ENCODE assay signal across 18 cellular contexts in the genomic region with DNA sequence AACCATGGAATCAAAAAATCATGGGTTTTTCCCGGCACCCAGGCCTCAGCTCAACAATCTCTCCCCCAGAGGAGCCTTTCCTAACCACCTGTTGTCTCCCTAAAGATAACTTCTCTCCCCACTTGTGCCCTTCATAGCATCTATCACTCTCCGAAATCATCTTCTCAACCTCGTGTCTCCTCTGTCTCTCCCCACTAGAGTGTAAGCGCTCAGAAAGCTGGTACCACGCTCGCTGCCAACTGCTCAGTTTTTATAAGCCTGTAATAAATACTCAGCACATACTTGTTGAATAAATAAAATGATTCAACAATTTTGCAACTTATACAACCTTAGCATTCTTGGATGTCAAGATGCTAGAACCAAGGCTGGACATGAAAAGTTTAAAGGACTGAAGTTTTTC.
DNase-seq lines count a peak whose midpoint lies in the region; ATAC-seq and TF ChIP-seq lines count a peak whose summit lies in the region.
"Had no signal": no experiment of that assay in that cellular context is flagged by ENCODE, and none has a peak within 500 bp of the region (broad histone marks: within the 10 kb centered on the region; RNA-seq: fewer than 3 reads in every experiment).

No MANE protein-coding gene starts in this region.

- no peaks in the 10 kb centered on the region for H3F3A ChIP-seq in PC-3 (ENCODE audit: low read length, unreplicated experiment)

- in situ Hi-C loops in gastrocnemius medialis (cut with MboI; ENCODE audit: low sequenced_read_pairs in 4 of 4), result no loop called here

- TF ChIP-seq CTCF in HEK293 (tag by site-specific recombination; IDR thresholded peaks at IDR 0.05) (no peak), PC-3 (conservative IDR thresholded peaks at IDR 0.05; ENCODE audit: low read depth, low read length) (no peak), prostate gland (IDR thresholded peaks at IDR 0.05) (no peak), gastrocnemius medialis (IDR thresholded peaks at IDR 0.05 in 4 of 5, conservative IDR thresholded peaks at IDR 0.05 in 1 of 5) (no peak), tibial nerve (IDR thresholded peaks at IDR 0.05) (no peak)

- DNase-seq in PC-3 (peak; percentile 8), prostate gland (ENCODE audit: low spot score) (peak; percentile 80), gastrocnemius medialis (no peak), tibial nerve (ENCODE audit: low spot score in 2 of 2) (no peak)
- DNase-seq in activated CD4-positive, alpha-beta T cell treated with anti-CD3 and anti-CD28 coated beads for 36 hours, result no peak
- DNase-seq: CD4-positive, CD25-positive, alpha-beta regulatory T cell; CD8-positive, alpha-beta memory T cell; DMS 273 treated with DMSO at 0.1 percent for 48 hours; DMS79; EL; GDM1; GM23248; H7; HCEC 1CT had no signal

- no peaks in the 10 kb centered on the region for H3K79me2 ChIP-seq in PC-3 (ENCODE audit: low read length)

- no peaks in the 10 kb centered on the region for H3K4me1 ChIP-seq in HEK293 (ENCODE audit: control insufficient read depth, insufficient read depth, low read length)
- no peaks in the 10 kb centered on the region for H3K4me1 ChIP-seq in PC-3 (ENCODE audit: insufficient read depth, low read length)
- no peaks in the 10 kb centered on the region for H3K4me1 ChIP-seq in prostate gland (replicated peaks)
- no peaks in the 10 kb centered on the region for H3K4me1 ChIP-seq in gastrocnemius medialis
- H3K4me1 ChIP-seq in tibial nerve, result no peaks in the 10 kb centered on the region

- CTCF ChIA-PET in HEK293 (lab: Yijun Ruan, JAX), result interaction anchor here (2.2 kb wide), 1 partner anchor 10 kb away, joined by 19 read pairs; no protein-coding TSS in a partner anchor
- CTCF ChIA-PET in PC-3 (lab: Charles Lee), result no interaction called here
- CTCF ChIA-PET in activated CD4-positive, alpha-beta T cell treated with anti-CD3 and anti-CD28 coated beads for 36 hours (lab: Charles Lee), result interaction anchor here (0.7 to 1.3 kb wide), 2 partner anchors 12 to 27 kb away, joined by 3 read pairs; no protein-coding TSS in a partner anchor

- H3K4me3 ChIP-seq in HEK293 (ENCODE audit: low read depth, low read length) (no peak overlapping the region), PC-3 (ENCODE audit: low read length) (no peak overlapping the region), prostate gland (no peak overlapping the region), gastrocnemius medialis (no peak overlapping the region), tibial nerve (no peak overlapping the region)
- H3K4me3 ChIP-seq: BLaER1, GM12878, GM23248 had no signal

- H3K9me2 ChIP-seq in PC-3 (replicated peaks; ENCODE audit: low read length), result no peaks in the 10 kb centered on the region

- POLR2A ChIA-PET in HEK293 (lab: Yijun Ruan, JAX) (no interaction called here), PC-3 (lab: Charles Lee; ENCODE audit: unreplicated experiment) (no interaction called here)
- POLR2A ChIA-PET in activated CD4-positive, alpha-beta T cell treated with anti-CD3 and anti-CD28 coated beads for 36 hours (lab: Charles Lee), result no interaction called here

- no peak overlapping the region for H3K27ac Mint-ChIP-seq in activated CD4-positive, alpha-beta T cell treated with anti-CD3 and anti-CD28 coated beads for 36 hours
- H3K27ac Mint-ChIP-seq: B cell; CD4-positive, CD25-positive, alpha-beta regulatory T cell had no signal

- H3K4me1 Mint-ChIP-seq in activated CD4-positive, alpha-beta T cell treated with anti-CD3 and anti-CD28 coated beads for 36 hours, result no peaks in the 10 kb centered on the region
- H3K4me1 Mint-ChIP-seq: B cell; CD4-positive, CD25-positive, alpha-beta regulatory T cell; CD8-positive, alpha-beta memory T cell had no signal

- no peak overlapping the region for H3K4me3 Mint-ChIP-seq in activated CD4-positive, alpha-beta T cell treated with anti-CD3 and anti-CD28 coated beads for 36 hours
- H3K4me3 Mint-ChIP-seq: B cell; CD4-positive, CD25-positive, alpha-beta regulatory T cell; CD8-positive, alpha-beta memory T cell had no signal

- TF ChIP-seq POLR2A in prostate gland (IDR thresholded peaks at IDR 0.05), result no peak
- no peak for TF ChIP-seq POLR2A in gastrocnemius medialis (IDR thresholded peaks at IDR 0.05)
- TF ChIP-seq POLR2A in tibial nerve (IDR thresholded peaks at IDR 0.05), result no peak

- no peak overlapping the region for H2AFZ ChIP-seq in PC-3 (ENCODE audit: low read length)
- H2AFZ ChIP-seq: GM23248 had no signal

- no peaks in the 10 kb centered on the region for H3K36me3 ChIP-seq in HEK293 (ENCODE audit: control insufficient read depth in 2 of 2, insufficient read depth in 1 of 2, low read length in 2 of 2)
- no peaks in the 10 kb centered on the region for H3K36me3 ChIP-seq in PC-3 (ENCODE audit: low read depth, low read length)
- H3K36me3 ChIP-seq in prostate gland, result no peaks in the 10 kb centered on the region
- H3K36me3 ChIP-seq in gastrocnemius medialis, result no peaks in the 10 kb centered on the region
- no peaks in the 10 kb centered on the region for H3K36me3 ChIP-seq in tibial nerve
- H3K36me3 ChIP-seq: BLaER1 had no signal

- no peaks in the 10 kb centered on the region for H4K20me1 ChIP-seq in PC-3 (ENCODE audit: low read length)
- H4K20me1 ChIP-seq: BLaER1 had no signal

- peaks cover 23% of the 10 kb centered on the region; the same call in 1 of the 2 replicates for H3K27me3 ChIP-seq in PC-3 (ENCODE audit: low read length)
- no peaks in the 10 kb centered on the region for H3K27me3 ChIP-seq in prostate gland (replicated peaks; ENCODE audit: insufficient read depth)
- H3K27me3 ChIP-seq in gastrocnemius medialis, result peaks cover 0 to 8% (median 3%) of the 10 kb centered on the region in 3 donors
- no peaks in the 10 kb centered on the region for H3K27me3 ChIP-seq in tibial nerve
- H3K27me3 ChIP-seq: BLaER1 had no signal

- no peak overlapping the region for H3K9ac ChIP-seq in PC-3 (ENCODE audit: low read length)
- H3K9ac ChIP-seq: BLaER1, GM23248 had no signal

- no peaks in the 10 kb centered on the region for H3K9me3 ChIP-seq in HEK293 (ENCODE audit: control insufficient read depth, insufficient read depth, low read depth, low read length)
- no peaks in the 10 kb centered on the region for H3K9me3 ChIP-seq in PC-3 (ENCODE audit: low read length)
- no peaks in the 10 kb centered on the region for H3K9me3 ChIP-seq in prostate gland
- H3K9me3 ChIP-seq in gastrocnemius medialis, result no peaks in the 10 kb centered on the region
- no peaks in the 10 kb centered on the region for H3K9me3 ChIP-seq in tibial nerve

- no peak for TF ChIP-seq EP300 in tibial nerve (IDR thresholded peaks at IDR 0.05)

- ATAC-seq in PC-3, result no peak
- ATAC-seq in gastrocnemius medialis, result no peak
- ATAC-seq in activated CD4-positive, alpha-beta T cell treated with anti-CD3 and anti-CD28 coated beads for 36 hours, result no peak
- ATAC-seq: GM12878 had no signal

- peaks cover 17% of the 10 kb centered on the region for H3K27me3 Mint-ChIP-seq in activated CD4-positive, alpha-beta T cell treated with anti-CD3 and anti-CD28 coated beads for 36 hours

- 54% methylated on average over 6 of the region's 6 CpGs for WGBS in prostate gland
- WGBS in tibial nerve, 2 donors, result 82 to 91% methylated on average over 6 of the region's 6 CpGs

- H3K27ac ChIP-seq in HEK293 (ENCODE audit: extremely low read depth, low read depth, low read length) (no peak overlapping the region), PC-3 (ENCODE audit: low read length) (no peak overlapping the region), prostate gland (no peak overlapping the region), gastrocnemius medialis (no peak overlapping the region), tibial nerve (no peak overlapping the region)
- H3K27ac ChIP-seq: BLaER1, GM23248 had no signal

- no peaks in the 10 kb centered on the region for H3K36me3 Mint-ChIP-seq in activated CD4-positive, alpha-beta T cell treated with anti-CD3 and anti-CD28 coated beads for 36 hours (ENCODE audit: low read depth)
- H3K36me3 Mint-ChIP-seq: CD4-positive, CD25-positive, alpha-beta regulatory T cell had no signal

- intact Hi-C loops in PC-3 (cut with micrococcal nuclease) (no loop called here), prostate gland (cut with DNase I) (no loop called here), gastrocnemius medialis (cut with DNase I; ENCODE audit: low total_unique reads) (no loop called here)
- intact Hi-C loops in activated CD4-positive, alpha-beta T cell treated with anti-CD3 and anti-CD28 coated beads for 36 hours (cut with DNase I, micrococcal nuclease), result no loop called here

- no peak overlapping the region for H3K4me2 ChIP-seq in PC-3 (ENCODE audit: low read length)
- H3K4me2 ChIP-seq: BLaER1 had no signal

- BruUV-seq in PC-3 (replicated peaks; lab: Mats Ljungman, UMichigan), result no TSS peak

- H3K9me3 Mint-ChIP-seq in activated CD4-positive, alpha-beta T cell treated with anti-CD3 and anti-CD28 coated beads for 36 hours (ENCODE audit: low read depth), result no peaks in the 10 kb centered on the region
- H3K9me3 Mint-ChIP-seq: CD4-positive, CD25-positive, alpha-beta regulatory T cell; CD8-positive, alpha-beta memory T cell had no signal

TF ChIP-seq in HEK293, 187 proteins besides CTCF, POLR2A, EP300 and RAD21 (continues in another document):
- TF ChIP-seq YY2 (tag by site-specific recombination; IDR thresholded peaks at IDR 0.05), result no peak
- TF ChIP-seq ZNF112 (tag by site-specific recombination; IDR thresholded peaks at IDR 0.05), result no peak
- TF ChIP-seq, protein P1, sequence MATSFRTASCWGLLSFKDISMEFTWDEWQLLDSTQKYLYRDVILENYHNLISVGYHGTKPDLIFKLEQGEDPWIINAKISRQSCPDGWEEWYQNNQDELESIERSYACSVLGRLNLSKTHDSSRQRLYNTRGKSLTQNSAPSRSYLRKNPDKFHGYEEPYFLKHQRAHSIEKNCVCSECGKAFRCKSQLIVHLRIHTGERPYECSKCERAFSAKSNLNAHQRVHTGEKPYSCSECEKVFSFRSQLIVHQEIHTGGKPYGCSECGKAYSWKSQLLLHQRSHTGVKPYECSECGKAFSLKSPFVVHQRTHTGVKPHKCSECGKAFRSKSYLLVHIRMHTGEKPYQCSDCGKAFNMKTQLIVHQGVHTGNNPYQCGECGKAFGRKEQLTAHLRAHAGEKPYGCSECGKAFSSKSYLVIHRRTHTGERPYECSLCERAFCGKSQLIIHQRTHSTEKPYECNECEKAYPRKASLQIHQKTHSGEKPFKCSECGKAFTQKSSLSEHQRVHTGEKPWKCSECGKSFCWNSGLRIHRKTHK (tag by site-specific recombination; IDR thresholded peaks at IDR 0.05), result no peak
- TF ChIP-seq, protein P2, sequence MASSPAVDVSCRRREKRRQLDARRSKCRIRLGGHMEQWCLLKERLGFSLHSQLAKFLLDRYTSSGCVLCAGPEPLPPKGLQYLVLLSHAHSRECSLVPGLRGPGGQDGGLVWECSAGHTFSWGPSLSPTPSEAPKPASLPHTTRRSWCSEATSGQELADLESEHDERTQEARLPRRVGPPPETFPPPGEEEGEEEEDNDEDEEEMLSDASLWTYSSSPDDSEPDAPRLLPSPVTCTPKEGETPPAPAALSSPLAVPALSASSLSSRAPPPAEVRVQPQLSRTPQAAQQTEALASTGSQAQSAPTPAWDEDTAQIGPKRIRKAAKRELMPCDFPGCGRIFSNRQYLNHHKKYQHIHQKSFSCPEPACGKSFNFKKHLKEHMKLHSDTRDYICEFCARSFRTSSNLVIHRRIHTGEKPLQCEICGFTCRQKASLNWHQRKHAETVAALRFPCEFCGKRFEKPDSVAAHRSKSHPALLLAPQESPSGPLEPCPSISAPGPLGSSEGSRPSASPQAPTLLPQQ (tag by site-specific recombination; IDR thresholded peaks at IDR 0.05), result no peak
- peak; percentile 86 for TF ChIP-seq SCRT2 (tag by site-specific recombination; IDR thresholded peaks at IDR 0.05)

Comparison
In these comparisons a context has a peak if more than half of its experiments do, and no peak if none do; other contexts are left out.
1. DNase-seq: peak in PC-3 (single experiment) and prostate gland (single experiment); none in gastrocnemius medialis (0 of 2), tibial nerve (0 of 2) and activated CD4-positive, alpha-beta T cell treated with anti-CD3 and anti-CD28 coated beads for 36 hours (single experiment).